In the genomic region with DNA sequence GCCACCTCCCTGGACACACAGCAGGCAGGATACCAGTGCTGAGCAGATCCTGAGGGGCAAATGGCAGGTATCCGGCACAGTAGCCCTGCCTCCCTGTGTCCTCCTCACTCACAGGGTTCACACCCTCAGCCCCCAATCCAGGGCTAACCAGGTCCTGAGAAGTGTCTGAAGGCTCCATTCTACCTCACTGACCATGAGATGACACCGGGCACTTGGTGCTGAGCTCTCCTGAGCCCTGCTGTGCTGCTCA, we compare ENCODE assay signal across 1 cellular context.
TF ChIP-seq lines count a peak whose summit lies in the region.

No MANE protein-coding gene starts in this region.

TF ChIP-seq in H1, 55 proteins besides CTCF, POLR2A, EP300 and RAD21:
- TF ChIP-seq, protein P1, sequence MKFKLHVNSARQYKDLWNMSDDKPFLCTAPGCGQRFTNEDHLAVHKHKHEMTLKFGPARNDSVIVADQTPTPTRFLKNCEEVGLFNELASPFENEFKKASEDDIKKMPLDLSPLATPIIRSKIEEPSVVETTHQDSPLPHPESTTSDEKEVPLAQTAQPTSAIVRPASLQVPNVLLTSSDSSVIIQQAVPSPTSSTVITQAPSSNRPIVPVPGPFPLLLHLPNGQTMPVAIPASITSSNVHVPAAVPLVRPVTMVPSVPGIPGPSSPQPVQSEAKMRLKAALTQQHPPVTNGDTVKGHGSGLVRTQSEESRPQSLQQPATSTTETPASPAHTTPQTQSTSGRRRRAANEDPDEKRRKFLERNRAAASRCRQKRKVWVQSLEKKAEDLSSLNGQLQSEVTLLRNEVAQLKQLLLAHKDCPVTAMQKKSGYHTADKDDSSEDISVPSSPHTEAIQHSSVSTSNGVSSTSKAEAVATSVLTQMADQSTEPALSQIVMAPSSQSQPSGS (IDR thresholded peaks at IDR 0.05; ENCODE audit: low read length): no peak
- TF ChIP-seq, protein P2, sequence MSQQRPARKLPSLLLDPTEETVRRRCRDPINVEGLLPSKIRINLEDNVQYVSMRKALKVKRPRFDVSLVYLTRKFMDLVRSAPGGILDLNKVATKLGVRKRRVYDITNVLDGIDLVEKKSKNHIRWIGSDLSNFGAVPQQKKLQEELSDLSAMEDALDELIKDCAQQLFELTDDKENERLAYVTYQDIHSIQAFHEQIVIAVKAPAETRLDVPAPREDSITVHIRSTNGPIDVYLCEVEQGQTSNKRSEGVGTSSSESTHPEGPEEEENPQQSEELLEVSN (IDR thresholded peaks at IDR 0.05): no peak
- TF ChIP-seq TBP (IDR thresholded peaks at IDR 0.05; ENCODE audit: low read depth, low read length): no peak
- no peak for TF ChIP-seq TEAD4 (IDR thresholded peaks at IDR 0.05; ENCODE audit: low read depth, low read length)
- no peak for TF ChIP-seq YY1 (IDR thresholded peaks at IDR 0.05; ENCODE audit: low read depth, low read length)
- TF ChIP-seq BCL11A (IDR thresholded peaks at IDR 0.05; ENCODE audit: low read depth in 2 of 2, low read length in 2 of 2): no peak
- TF ChIP-seq PHF8 (conservative IDR thresholded peaks at IDR 0.05; ENCODE audit: low read depth, low read length): no peak
- no peak for TF ChIP-seq TCF12 (IDR thresholded peaks at IDR 0.05; ENCODE audit: low read depth, low read length)
